In genomic region chr19:18170714-18171255, GRCh38 we compare ENCODE assay signal across 11 cellular contexts. TPM values are rescaled to one million over a fixed set of nuclear protein-coding genes. Genes with fewer than 3 reads are reported as not detected.
DNase-seq lines count a peak whose midpoint lies in the region; ATAC-seq and TF ChIP-seq lines count a peak whose summit lies in the region.
"Had no signal": no experiment of that assay in that cellular context is flagged by ENCODE, and none has a peak within 500 bp of the region (broad histone marks: within the 10 kb centered on the region; RNA-seq: fewer than 3 reads in every experiment).

No MANE protein-coding gene starts in this region.

- H3K9ac ChIP-seq in MM.1S (ENCODE audit: low read length) = no peak overlapping the region

- peak in 2 of 4 donors; percentile 31 to 50 for TF ChIP-seq POLR2A in esophagus squamous epithelium (IDR thresholded peaks at IDR 0.05)

- ATAC-seq in psoas muscle (no peak), GM21576 (IDR thresholded peaks at IDR 0.05; ENCODE audit: unreplicated experiment) (no peak)
- ATAC-seq: effector memory CD8-positive, alpha-beta T cell had no signal

- peaks cover 10% of the 10 kb centered on the region for H3K36me3 Mint-ChIP-seq in IgD-negative memory B cell

- peaks cover 2% of the 10 kb centered on the region for H3K27me3 Mint-ChIP-seq in IgD-negative memory B cell
- H3K27me3 Mint-ChIP-seq: effector memory CD8-positive, alpha-beta T cell had no signal

- no peak overlapping the region for H3K4me2 ChIP-seq in MM.1S (ENCODE audit: low read depth, low read length)

- 51 to 57% methylated on average over 11 to 14 of the region's 16 CpGs for WGBS in esophagus squamous epithelium, 2 donors
- WGBS in psoas muscle, 3 donors = 53 to 58% (median 55%) methylated on average over 16 of the region's 16 CpGs

- no peaks in the 10 kb centered on the region for H3K9me3 Mint-ChIP-seq in IgD-negative memory B cell
- H3K9me3 Mint-ChIP-seq: effector memory CD8-positive, alpha-beta T cell had no signal

- intact Hi-C loops in esophagus squamous epithelium (cut with DNase I) = no loop called here
- intact Hi-C loops in psoas muscle (cut with DNase I) = no loop called here

- H4K20me1 ChIP-seq in MM.1S (ENCODE audit: insufficient read depth, low read length) = no peaks in the 10 kb centered on the region

- peaks cover 7 to 39% (median 14%) of the 10 kb centered on the region in 3 donors for H3K4me1 ChIP-seq in esophagus squamous epithelium
- H3K4me1 ChIP-seq in psoas muscle = peaks cover 10% of the 10 kb centered on the region
- H3K4me1 ChIP-seq in MM.1S (ENCODE audit: low read length) = peaks cover 8% of the 10 kb centered on the region; the same call in 1 of the 2 replicates

- peak overlapping the region; percentile 98 to 99 (median 99) for H3K27ac Mint-ChIP-seq in IgD-negative memory B cell

- peak overlapping the region; percentile 30 to 71 (median 48) for H3K27ac ChIP-seq in esophagus squamous epithelium
- peak overlapping the region; percentile 30 for H3K27ac ChIP-seq in psoas muscle
- no peak overlapping the region for H3K27ac ChIP-seq in MM.1S (ENCODE audit: low read length)

- H3K79me2 ChIP-seq in MM.1S (ENCODE audit: low read length) = peaks cover 5% of the 10 kb centered on the region; the same call in 1 of the 2 replicates

- H3F3A ChIP-seq in MM.1S (ENCODE audit: insufficient read depth, low read length) = peaks cover 10% of the 10 kb centered on the region; the same call in 1 of the 2 replicates

- no peaks in the 10 kb centered on the region for H3K9me2 ChIP-seq in MM.1S (replicated peaks; ENCODE audit: insufficient read depth, low read length)

- peak; percentile 91 for DNase-seq in GM12865 (ENCODE audit: low read depth)
- no peak for DNase-seq in esophagus squamous epithelium (lab: John Stamatoyannopoulos, UW)
- no peak for DNase-seq in psoas muscle
- no peak for DNase-seq in MM.1S
- DNase-seq in DMS79 (lab: John Stamatoyannopoulos, UW) = no peak
- no peak for DNase-seq in SW480 (ENCODE audit: low spot score)
- DNase-seq: activated CD4-positive, CD25-positive, alpha-beta regulatory T cell; activated naive CD4-positive, alpha-beta T cell treated with Interleukin-2 at 50 U/mL for 16 hours; effector memory CD8-positive, alpha-beta T cell had no signal

- peaks cover 37 to 49% (median 38%) of the 10 kb centered on the region in 3 donors for H3K4me1 Mint-ChIP-seq in IgD-negative memory B cell

- H3K27me3 ChIP-seq in esophagus squamous epithelium = no peaks in the 10 kb centered on the region
- H3K27me3 ChIP-seq in psoas muscle (ENCODE audit: insufficient read depth in 3 of 3, low read length in 2 of 3) = peaks cover 0 to 2% (median 0%) of the 10 kb centered on the region in 3 donors
- H3K27me3 ChIP-seq in MM.1S (replicated peaks; ENCODE audit: insufficient read depth, low read length) = no peaks in the 10 kb centered on the region

- H3K9me3 ChIP-seq in esophagus squamous epithelium (no peaks in the 10 kb centered on the region), psoas muscle (no peaks in the 10 kb centered on the region), MM.1S (replicated peaks; ENCODE audit: insufficient read depth, low read length) (no peaks in the 10 kb centered on the region)

- H3K4me3 ChIP-seq in GM12865 (ENCODE audit: low read depth, low read length) (peak overlapping the region; percentile 37), esophagus squamous epithelium (no peak overlapping the region), psoas muscle (no peak overlapping the region), MM.1S (ENCODE audit: low read length) (no peak overlapping the region)

- H2AFZ ChIP-seq in MM.1S (ENCODE audit: low read length) = no peak overlapping the region

- H3K36me3 ChIP-seq in esophagus squamous epithelium = peaks cover 19 to 42% (median 24%) of the 10 kb centered on the region in 3 donors
- H3K36me3 ChIP-seq in psoas muscle (ENCODE audit: insufficient read depth in 1 of 2, low read depth in 1 of 2) = peaks cover 6 to 41% of the 10 kb centered on the region in 2 donors
- no peaks in the 10 kb centered on the region for H3K36me3 ChIP-seq in MM.1S (replicated peaks; ENCODE audit: insufficient read depth, low read length)

- no peak for TF ChIP-seq CTCF in GM12865 (IDR thresholded peaks at IDR 0.05; ENCODE audit: insufficient read depth, low read depth, low read length, missing control alignments)
- TF ChIP-seq CTCF in esophagus squamous epithelium (IDR thresholded peaks at IDR 0.05) = no peak
- TF ChIP-seq CTCF in psoas muscle (IDR thresholded peaks at IDR 0.05) = no peak
- TF ChIP-seq CTCF in MM.1S (IDR thresholded peaks at IDR 0.05; ENCODE audit: low read length) = no peak

- H3K4me3 Mint-ChIP-seq in IgD-negative memory B cell = peak overlapping the region; percentile 76 to 98 (median 98)
- H3K4me3 Mint-ChIP-seq: effector memory CD8-positive, alpha-beta T cell had no signal

RNA-seq across cellular contexts. Expression of gene IFI30, which starts 2.8 kb away (rescaled TPM):
- 473 TPM for polyA plus RNA-seq in IgD-negative memory B cell
- 10 to 100 TPM; 11.3 to 90.5 (median 25.7) TPM for total RNA-seq in esophagus squamous epithelium
- 10 to 100 TPM in 3 of 4 donors, 1 to 10 TPM in 1; 4.3 to 21.5 (median 12.5) TPM for total RNA-seq in psoas muscle
- 10 to 100 TPM in 1 of 3 donors, 1 to 10 TPM in 2; 1.4 to 11.7 (median 4.7) TPM for polyA plus RNA-seq in psoas muscle

RNA-seq across cellular contexts. Expression of gene PIK3R2, which starts 17.8 kb away (rescaled TPM):
- polyA plus RNA-seq in IgD-negative memory B cell (2.1 TPM), psoas muscle (1 to 10 TPM; 4.6 to 6.0 (median 4.7) TPM)
- total RNA-seq in esophagus squamous epithelium (10 to 100 TPM; 20.4 to 42.1 (median 29.1) TPM), psoas muscle (10 to 100 TPM in 3 of 4 donors, 1 to 10 TPM in 1; 8.6 to 20.8 (median 15.0) TPM)

RNA-seq across cellular contexts. Expression of gene MPV17L2, which starts 22.2 kb away (rescaled TPM):
- polyA plus RNA-seq in IgD-negative memory B cell = 16.6 TPM
- 10 to 100 TPM; 10.6 to 23.5 (median 14.0) TPM for total RNA-seq in esophagus squamous epithelium
- 10 to 100 TPM in 1 of 4 donors, 1 to 10 TPM in 3; 5.9 to 12.7 (median 8.4) TPM for total RNA-seq in psoas muscle
- polyA plus RNA-seq in psoas muscle = 10 to 100 TPM; 19.9 to 23.3 (median 20.7) TPM

RNA-seq across cellular contexts. Expression of gene RAB3A, which starts 33.1 kb away (rescaled TPM):
- polyA plus RNA-seq in IgD-negative memory B cell (1.5 TPM), psoas muscle (1 to 10 TPM in 1 of 3 donors, under 1 TPM in 2; 0.44 to 1.4 (median 0.81) TPM)
- total RNA-seq in esophagus squamous epithelium (under 1 TPM in 3 of 4 donors, not detected in 1; 0.30 to 0.76 (median 0.44) TPM), psoas muscle (1 to 10 TPM in 2 of 4 donors, under 1 TPM in 2; 0.86 to 3.6 (median 1.5) TPM)

RNA-seq across cellular contexts. Expression of gene PDE4C, which starts 55.5 kb away (rescaled TPM):
- polyA plus RNA-seq in IgD-negative memory B cell (not detected), psoas muscle (under 1 TPM; 0.43 to 0.86 (median 0.86) TPM)
- total RNA-seq in esophagus squamous epithelium (under 1 TPM in 1 of 4 donors, not detected in 3; 0.76 TPM), psoas muscle (1 to 10 TPM in 1 of 4 donors, under 1 TPM in 3; 0.27 to 2.5 (median 0.86) TPM)
